8 cellular contexts compared by ENCODE assay signal in genomic region chr7:100602889-100603696, GRCh38.
DNase-seq lines count a peak whose midpoint lies in the region; ATAC-seq and TF ChIP-seq lines count a peak whose summit lies in the region.

No MANE protein-coding gene starts in this region.

- H3K27me3 ChIP-seq in rectal smooth muscle tissue (ENCODE audit: control insufficient read depth, insufficient read depth, low read length): no peaks in the 10 kb centered on the region

- H3K27ac ChIP-seq in SK-N-MC (peak overlapping the region; percentile 92), rectal smooth muscle tissue (ENCODE audit: low read depth, low read length) (peak overlapping the region; percentile 74)

- no peak for TF ChIP-seq CTCF in foreskin fibroblast (IDR thresholded peaks at IDR 0.05; ENCODE audit: low read depth, low read length)

- no peaks in the 10 kb centered on the region for H3K9me3 ChIP-seq in ES-I3 (ENCODE audit: control insufficient read depth, insufficient read depth, low read length)
- H3K9me3 ChIP-seq in SK-N-MC (ENCODE audit: low read depth, low read length): no peaks in the 10 kb centered on the region

- DNase-seq in SK-N-MC (ENCODE audit: low read depth, low spot score): no peak
- DNase-seq in foreskin fibroblast: peak; percentile 92 to 96
- DNase-seq in NCI-H146 treated with DMSO at 0.1 percent for 48 hours (lab: John Stamatoyannopoulos, UW; ENCODE audit: unreplicated experiment): no peak
- DNase-seq in activated gamma-delta T cell treated with Interleukin-2 at 50 U/mL for 16 hours: no peak
- no peak for DNase-seq in activated CD4-positive, alpha-beta T cell treated with anti-CD3 and anti-CD28 coated beads, Interleukin-2, amount 50 U/mL, for 1 hour

- peak overlapping the region; percentile 78 for H3K9ac ChIP-seq in ES-I3 (ENCODE audit: low read depth, low read length)
- peak overlapping the region; percentile 77 for H3K9ac ChIP-seq in SK-N-MC (ENCODE audit: insufficient read length)
- H3K9ac ChIP-seq in rectal smooth muscle tissue (ENCODE audit: low read length): no peak overlapping the region

- no peak for ATAC-seq in HG02885 (IDR thresholded peaks at IDR 0.05; ENCODE audit: poor library complexity, unreplicated experiment)

- H3K4me3 ChIP-seq in SK-N-MC (peak overlapping the region; percentile 83), foreskin fibroblast (ENCODE audit: low read depth in 1 of 2, low read length in 2 of 2) (peak overlapping the region; percentile 94 to 99), rectal smooth muscle tissue (ENCODE audit: low read length) (peak overlapping the region; percentile 59)

- H3K4me1 ChIP-seq in ES-I3 (ENCODE audit: insufficient read depth, low read length) (peaks cover 10% of the 10 kb centered on the region; the same call in 1 of the 2 replicates), rectal smooth muscle tissue (ENCODE audit: control insufficient read depth, insufficient read depth, low read length) (peaks cover 2% of the 10 kb centered on the region)

- H3K36me3 ChIP-seq in ES-I3 (ENCODE audit: insufficient read depth, low read length) (no peaks in the 10 kb centered on the region), SK-N-MC (ENCODE audit: insufficient read depth, low read length) (no peaks in the 10 kb centered on the region), rectal smooth muscle tissue (ENCODE audit: control insufficient read depth, insufficient read depth, low read length) (no peaks in the 10 kb centered on the region)

Comparison
In these comparisons a context has a peak if more than half of its experiments do, and no peak if none do; other contexts are left out.
1. DNase-seq: peak in foreskin fibroblast (2 of 2); none in SK-N-MC (single experiment), NCI-H146 treated with DMSO at 0.1 percent for 48 hours (single experiment), activated gamma-delta T cell treated with Interleukin-2 at 50 U/mL for 16 hours (single experiment) and activated CD4-positive, alpha-beta T cell treated with anti-CD3 and anti-CD28 coated beads, Interleukin-2, amount 50 U/mL, for 1 hour (single experiment).
2. Peak in every context shown above with its lines, with median percentiles within 50 percentile points of each other: H3K4me3 ChIP-seq.